ENCODE assay signal across 14 cellular contexts in genomic region chr12:2625267-2625666, GRCh38.
DNase-seq lines count a peak whose midpoint lies in the region; TF ChIP-seq lines count a peak whose summit lies in the region.
"Had no signal": no experiment of that assay in that cellular context is flagged by ENCODE, and none has a peak within 500 bp of the region (broad histone marks: within the 10 kb centered on the region; RNA-seq: fewer than 3 reads in every experiment).

No MANE protein-coding gene starts in this region.

- H2AFZ ChIP-seq in mammary epithelial cell (ENCODE audit: low read depth, low read length): no peak overlapping the region

- DNase-seq in breast epithelium (ENCODE audit: low spot score in 2 of 2) (no peak), mammary epithelial cell (no peak), SK-N-MC (ENCODE audit: low read depth, low spot score) (no peak), islet precursor cell (peak; percentile 77), thyroid gland (peak; percentile 8 to 9), COLO668 (lab: John Stamatoyannopoulos, UW; ENCODE audit: unreplicated experiment) (no peak), NCI-H2107 treated with DMSO at 0.1 percent for 48 hours (lab: John Stamatoyannopoulos, UW; ENCODE audit: unreplicated experiment) (no peak)
- no peak for DNase-seq in activated CD4-positive, alpha-beta T cell treated with anti-CD3 and anti-CD28 coated beads for 1 hour
- DNase-seq: C1 segment of cervical spinal cord, DMS153, NCI-H1092 treated with DMSO at 0.1 percent for 48 hours, NCI-H1694 treated with DMSO at 0.1 percent for 48 hours had no signal

- TF ChIP-seq CTCF in breast epithelium (IDR thresholded peaks at IDR 0.05): no peak
- TF ChIP-seq CTCF in mammary epithelial cell (conservative IDR thresholded peaks at IDR 0.05 in 1 of 2, IDR thresholded peaks at IDR 0.05 in 1 of 2; ENCODE audit: extremely low read depth in 1 of 2, insufficient read depth in 1 of 2, low read depth in 1 of 2, low read length in 2 of 2): no peak
- TF ChIP-seq CTCF in thyroid gland (IDR thresholded peaks at IDR 0.05): no peak

- H4K20me1 ChIP-seq in mammary epithelial cell (ENCODE audit: insufficient read depth, low read length): no peaks in the 10 kb centered on the region

- H3K4me2 ChIP-seq in mammary epithelial cell (ENCODE audit: insufficient read depth, low read depth, low read length): no peak overlapping the region
- H3K4me2 ChIP-seq: KMS-11 had no signal

- intact Hi-C loops in breast epithelium (cut with DNase I; ENCODE audit: low total_unique reads) (no loop called here), mammary epithelial cell (cut with micrococcal nuclease) (no loop called here), thyroid gland (cut with DNase I) (no loop called here)

- no peaks in the 10 kb centered on the region for H3K79me2 ChIP-seq in mammary epithelial cell (ENCODE audit: insufficient read depth, low read length)

- H3K4me1 ChIP-seq in breast epithelium (peaks cover 0 to 5% of the 10 kb centered on the region in 2 donors), mammary epithelial cell (ENCODE audit: insufficient read depth, low read length) (no peaks in the 10 kb centered on the region), thyroid gland (peaks cover 0 to 19% of the 10 kb centered on the region in 2 donors)

- WGBS in mammary epithelial cell (ENCODE audit: low coverage, missing lambda C conversion rate): 82% methylated on average over 14 of the region's 14 CpGs
- 66 to 78% methylated on average over 14 of the region's 14 CpGs for WGBS in thyroid gland, 2 donors

- H3K4me3 ChIP-seq in breast epithelium (peak overlapping the region in 1 of 3 donors; percentile 2), mammary epithelial cell (replicated peaks in 1 of 3; ENCODE audit: insufficient read depth in 1 of 3, low read depth in 2 of 3, low read length in 3 of 3) (no peak overlapping the region), SK-N-MC (peak overlapping the region; percentile 10), thyroid gland (replicated peaks in 1 of 3) (no peak overlapping the region)

- BruUV-seq in mammary epithelial cell (replicated peaks; lab: Mats Ljungman, UMichigan): no TSS peak

- H3K36me3 ChIP-seq in breast epithelium: no peaks in the 10 kb centered on the region
- H3K36me3 ChIP-seq in mammary epithelial cell (ENCODE audit: insufficient read depth, low read length): no peaks in the 10 kb centered on the region
- H3K36me3 ChIP-seq in SK-N-MC (ENCODE audit: insufficient read depth, low read length): no peaks in the 10 kb centered on the region
- no peaks in the 10 kb centered on the region for H3K36me3 ChIP-seq in thyroid gland

- no peak overlapping the region for H3K9ac ChIP-seq in mammary epithelial cell (ENCODE audit: insufficient read depth, low read length)
- no peak overlapping the region for H3K9ac ChIP-seq in SK-N-MC (ENCODE audit: insufficient read length)
- H3K9ac ChIP-seq: KMS-11 had no signal

- CTCF ChIA-PET in mammary epithelial cell (lab: Charles Lee; ENCODE audit: low non-redundant PET): no interaction called here

- no peaks in the 10 kb centered on the region for H3K27me3 ChIP-seq in breast epithelium
- H3K27me3 ChIP-seq in mammary epithelial cell (ENCODE audit: insufficient read depth, low read length): no peaks in the 10 kb centered on the region
- no peaks in the 10 kb centered on the region for H3K27me3 ChIP-seq in thyroid gland

- H3K9me3 ChIP-seq in breast epithelium: no peaks in the 10 kb centered on the region
- no peaks in the 10 kb centered on the region for H3K9me3 ChIP-seq in mammary epithelial cell (replicated peaks; ENCODE audit: insufficient read depth, low read length)
- H3K9me3 ChIP-seq in SK-N-MC (ENCODE audit: low read depth, low read length): no peaks in the 10 kb centered on the region
- no peaks in the 10 kb centered on the region for H3K9me3 ChIP-seq in thyroid gland

- in situ Hi-C loops in mammary epithelial cell (cut with MboI; ENCODE audit: low sequenced_read_pairs in 2 of 2): no loop called here

- dilution Hi-C loops in mammary epithelial cell (cut with HindIII; ENCODE audit: low sequenced_read_pairs): no loop called here

- no peak for TF ChIP-seq POLR2A in breast epithelium (IDR thresholded peaks at IDR 0.05)
- TF ChIP-seq POLR2A in thyroid gland (IDR thresholded peaks at IDR 0.05): no peak

- H3K27ac ChIP-seq in breast epithelium: peak overlapping the region; percentile 70 to 84
- no peak overlapping the region for H3K27ac ChIP-seq in mammary epithelial cell (ENCODE audit: insufficient read depth, low read depth, low read length)
- no peak overlapping the region for H3K27ac ChIP-seq in SK-N-MC
- no peak overlapping the region for H3K27ac ChIP-seq in thyroid gland
- H3K27ac ChIP-seq: 22Rv1, KMS-11 had no signal

Comparison
In these comparisons a context has a peak if more than half of its experiments do, and no peak if none do; other contexts are left out.
1. H3K27ac ChIP-seq: peak in breast epithelium (2 of 2); none in mammary epithelial cell (single experiment), SK-N-MC (single experiment) and thyroid gland (0 of 3).
2. DNase-seq: peak in islet precursor cell (single experiment) and thyroid gland (2 of 2); none in breast epithelium (0 of 2), mammary epithelial cell (single experiment), SK-N-MC (single experiment), activated CD4-positive, alpha-beta T cell treated with anti-CD3 and anti-CD28 coated beads for 1 hour (single experiment), COLO668 (single experiment) and NCI-H2107 treated with DMSO at 0.1 percent for 48 hours (single experiment).